8 cellular contexts compared by ENCODE assay signal in genomic region chr22:38505595-38506117, GRCh38. TPM values are rescaled to one million over a fixed set of nuclear protein-coding genes. Genes with fewer than 3 reads are reported as not detected.
A peak's percentile ranks its signal among the peaks of the same experiment; 100 is the strongest.
DNase-seq lines count a peak whose midpoint lies in the region; ATAC-seq and TF ChIP-seq lines count a peak whose summit lies in the region.

No MANE protein-coding gene starts in this region.

- H3K4me3 ChIP-seq in IMR-90 (ENCODE audit: insufficient read depth, low read depth, low read length) (peak overlapping the region; percentile 70), ectodermal cell (ENCODE audit: insufficient read depth, low read depth, low read length) (peak overlapping the region; percentile 87)

- BruUV-seq in IMR-90 (replicated peaks; lab: Mats Ljungman, UMichigan) = no TSS peak

- H4K5ac ChIP-seq in IMR-90 (ENCODE audit: low read depth, low read length) = peak overlapping the region; percentile 90

- H3K36me3 ChIP-seq in IMR-90 (ENCODE audit: control insufficient read depth, insufficient read depth, low read length) (peaks cover 16% of the 10 kb centered on the region), ectodermal cell (ENCODE audit: control insufficient read depth, insufficient read depth, low read length) (peaks cover 15% of the 10 kb centered on the region)

- H3K9me1 ChIP-seq in IMR-90 (ENCODE audit: insufficient read depth, low read length) = peaks cover 6% of the 10 kb centered on the region

- peak overlapping the region; percentile 100 for H2AK5ac ChIP-seq in IMR-90 (ENCODE audit: low read depth, low read length)

- H3K56ac ChIP-seq in IMR-90 (ENCODE audit: extremely low read depth, insufficient read depth, low read length) = peak overlapping the region; percentile 97

- in situ Hi-C loops in IMR-90 (cut with MboI; ENCODE audit: low sequenced_read_pairs) = no loop called here

- H3K14ac ChIP-seq in IMR-90 (replicated peaks; ENCODE audit: low read depth, low read length) = peak overlapping the region; percentile 100

- intact Hi-C loops in IMR-90 (cut with micrococcal nuclease) = no loop called here

- H2AFZ ChIP-seq in IMR-90 (replicated peaks; ENCODE audit: low read length, poor library complexity) = peak overlapping the region; percentile 97

- 0% methylated on average over 33 of the region's 63 CpGs; no CpG with 5 or more reads in 1 of the 2 experiments for WGBS in IMR-90 (ENCODE audit: extremely low coverage in 2 of 2, insufficient read length in 1 of 2), 2 experiments
- 0% methylated on average over 63 of the region's 63 CpGs for WGBS in ectodermal cell, 2 experiments

- H3K23ac ChIP-seq in IMR-90 (ENCODE audit: low read depth, low read length) = peak overlapping the region; percentile 100

- H4K20me1 ChIP-seq in IMR-90 (ENCODE audit: insufficient read depth, low read length) = peaks cover 47% of the 10 kb centered on the region

- H3K9me3 ChIP-seq in IMR-90 (ENCODE audit: control insufficient read depth, insufficient read depth, low read length) = no peaks in the 10 kb centered on the region
- H3K9me3 ChIP-seq in ectodermal cell (ENCODE audit: control insufficient read depth, low read length) = no peaks in the 10 kb centered on the region

- H3K27me3 ChIP-seq in IMR-90 (ENCODE audit: control insufficient read depth, insufficient read depth, low read length) (no peaks in the 10 kb centered on the region), ectodermal cell (ENCODE audit: control insufficient read depth, insufficient read depth, low read length, poor library complexity, severe bottlenecking) (no peaks in the 10 kb centered on the region)

- H3K4me1 ChIP-seq in IMR-90 (ENCODE audit: control insufficient read depth, insufficient read depth, low read length) (peaks cover 7% of the 10 kb centered on the region), ectodermal cell (ENCODE audit: control insufficient read depth, insufficient read depth, low read length) (peaks cover 3% of the 10 kb centered on the region)

- H4K8ac ChIP-seq in IMR-90 (ENCODE audit: low read depth in 2 of 2, low read length in 2 of 2) = peak overlapping the region; percentile 86 to 100

- peak overlapping the region; percentile 97 for H2BK5ac ChIP-seq in IMR-90 (ENCODE audit: low read depth, low read length, poor library complexity, severe bottlenecking)

- H3K9ac ChIP-seq in IMR-90 (ENCODE audit: low read depth, low read length) = peak overlapping the region; percentile 95

- no peak for TF ChIP-seq CTCF in IMR-90 (conservative IDR thresholded peaks at IDR 0.05; ENCODE audit: low read depth, low read length)

- H3K79me1 ChIP-seq in IMR-90 (ENCODE audit: low read depth in 1 of 2, low read length in 2 of 2) = peaks cover 4 to 17% of the 10 kb centered on the region in 2 experiments; a peak in 3 of 4 replicates

- peak overlapping the region; percentile 99 for H4K91ac ChIP-seq in IMR-90 (ENCODE audit: insufficient read depth, low read depth, low read length)

- POLR2A ChIA-PET in IMR-90 (lab: Charles Lee; ENCODE audit: unreplicated experiment) = no interaction called here

- peak overlapping the region; percentile 84 for H2BK120ac ChIP-seq in IMR-90 (ENCODE audit: low read depth, low read length)

- H3K27ac ChIP-seq in IMR-90 (ENCODE audit: insufficient read depth, low read length) (peak overlapping the region; percentile 94), ectodermal cell (ENCODE audit: insufficient read depth, low read depth, low read length, poor library complexity, severe bottlenecking) (peak overlapping the region; percentile 100)

- H2BK15ac ChIP-seq in IMR-90 (ENCODE audit: low read depth, low read length) = no peak overlapping the region

- peak overlapping the region; percentile 100 for H2AK9ac ChIP-seq in IMR-90 (replicated peaks; ENCODE audit: low read depth, low read length, poor library complexity)

- H2BK20ac ChIP-seq in IMR-90 (ENCODE audit: low read depth, low read length) = no peak overlapping the region

- no peak; the same call in 1 of the 2 replicates for TF ChIP-seq POLR2A in IMR-90 (IDR thresholded peaks at IDR 0.05; ENCODE audit: low read depth, low read length)

- peak overlapping the region; percentile 100 for H3K4ac ChIP-seq in IMR-90 (ENCODE audit: low read depth, low read length)

- CTCF ChIA-PET in IMR-90 (lab: Yijun Ruan, JAX) = no interaction called here

- DNase-seq in EH (ENCODE audit: low read depth) (peak; percentile 70), IMR-90 (peak; percentile 46), lung microvascular endothelial cell (ENCODE audit: low read depth in 2 of 2) (peak; percentile 63 to 76), RKO (ENCODE audit: low spot score) (no peak)
- peak; percentile 57 to 72 for DNase-seq in activated CD4-positive, alpha-beta T cell treated with anti-CD3 and anti-CD28 coated beads for 4 hours
- peak; percentile 16 to 56 (median 24) for DNase-seq in stimulated activated CD4-positive, alpha-beta T cell treated with anti-CD3 and anti-CD28 coated beads, TNF-alpha, amount 100 ng/mL, for 48 hours (ENCODE audit: low read depth in 3 of 3)

- dilution Hi-C loops in IMR-90 (cut with HindIII; ENCODE audit: low sequenced_read_pairs, unreplicated experiment) = no loop called here

- TF ChIP-seq RAD21 in IMR-90 (IDR thresholded peaks at IDR 0.05; ENCODE audit: low read length) = no peak

- peak overlapping the region; percentile 91 for H3K18ac ChIP-seq in IMR-90 (ENCODE audit: low read depth, low read length)

- peak overlapping the region; percentile 96; the same call in 1 of the 2 replicates for H3K4me2 ChIP-seq in IMR-90 (ENCODE audit: low read depth, low read length)

- peak; percentile 25 for ATAC-seq in GM21515 (IDR thresholded peaks at IDR 0.05; ENCODE audit: unreplicated experiment)
- ATAC-seq in IMR-90 (ENCODE audit: low read depth) = peak; percentile 48

TF ChIP-seq in IMR-90, 13 proteins besides CTCF, POLR2A, EP300 and RAD21:
- peak; percentile 48; the same call in 1 of the 2 replicates for TF ChIP-seq MXI1 (IDR thresholded peaks at IDR 0.05; ENCODE audit: borderline replicate concordance, low read depth, low read length)
- TF ChIP-seq FOS (IDR thresholded peaks at IDR 0.05; ENCODE audit: low read depth, low read length) = no peak
- TF ChIP-seq MAZ (IDR thresholded peaks at IDR 0.05; ENCODE audit: borderline replicate concordance, low read depth, low read length) = peak; percentile 56; the same call in 1 of the 2 replicates
- no peak for TF ChIP-seq SMC3 (IDR thresholded peaks at IDR 0.05; ENCODE audit: low read depth, low read length)
- no peak for TF ChIP-seq RFX5 (IDR thresholded peaks at IDR 0.05; ENCODE audit: low read depth, low read length)
- no peak for TF ChIP-seq MAFK (IDR thresholded peaks at IDR 0.05; ENCODE audit: low read depth, low read length)
- no peak for TF ChIP-seq ELK1 (IDR thresholded peaks at IDR 0.05; ENCODE audit: borderline replicate concordance, low read depth, low read length)
- TF ChIP-seq USF2 (IDR thresholded peaks at IDR 0.05; ENCODE audit: low read depth, low read length) = no peak
- TF ChIP-seq RCOR1 (IDR thresholded peaks at IDR 0.05; ENCODE audit: insufficient replicate concordance, low read length) = no peak
- TF ChIP-seq NFE2L2 (IDR thresholded peaks at IDR 0.05; ENCODE audit: low read depth, low read length) = no peak
- no peak for TF ChIP-seq CEBPB (IDR thresholded peaks at IDR 0.05; ENCODE audit: low read depth, low read length)
- peak; percentile 56; the same call in 1 of the 2 replicates for TF ChIP-seq CHD1 (IDR thresholded peaks at IDR 0.05; ENCODE audit: low read depth, low read length)
TF ChIP-seq in IMR-90: peak in this region for 3.

RNA-seq across cellular contexts. Expression of gene DDX17, which starts 0.5 kb away (rescaled TPM):
- 366 and 371 TPM in 2 replicates for total RNA-seq in IMR-90 (2012; rRNA removed)
- 200 and 240 TPM in 2 replicates for polyA plus RNA-seq in IMR-90 (2012; rRNA removed)
- 72.6 and 98.7 TPM in 2 replicates for polyA plus RNA-seq in IMR-90 (2012; cell fraction: cytosol; rRNA removed)
- polyA plus RNA-seq in IMR-90 (2012; cell fraction: nucleus; rRNA removed; ENCODE audit: low replicate concordance) = 587 and 1,388 TPM in 2 replicates
- polyA plus RNA-seq in ectodermal cell (2013, experiment 1 of 4) = 566 TPM
- polyA plus RNA-seq in ectodermal cell (2013, experiment 2 of 4) = 605 TPM
- 388 TPM for polyA plus RNA-seq in ectodermal cell (2013, experiment 3 of 4)
- polyA plus RNA-seq in ectodermal cell (2013, experiment 4 of 4) = 463 TPM
- 267 and 371 TPM in 2 replicates for total RNA-seq in lung microvascular endothelial cell

RNA-seq across cellular contexts. Expression of gene KDELR3, which starts 37.8 kb away (rescaled TPM):
- total RNA-seq in IMR-90 (2012; rRNA removed) (192 and 224 TPM in 2 replicates), lung microvascular endothelial cell (15.7 and 23.5 TPM in 2 replicates)
- polyA plus RNA-seq in IMR-90 (2012; rRNA removed) = 120 and 129 TPM in 2 replicates
- polyA plus RNA-seq in IMR-90 (2012; cell fraction: cytosol; rRNA removed) = 59.5 and 86.9 TPM in 2 replicates
- polyA plus RNA-seq in IMR-90 (2012; cell fraction: nucleus; rRNA removed; ENCODE audit: low replicate concordance) = 17.7 and 49.2 TPM in 2 replicates
- polyA plus RNA-seq in ectodermal cell (2013, experiment 1 of 4) = 5.5 TPM
- 7.7 TPM for polyA plus RNA-seq in ectodermal cell (2013, experiment 2 of 4)
- 8.0 TPM for polyA plus RNA-seq in ectodermal cell (2013, experiment 3 of 4)
- polyA plus RNA-seq in ectodermal cell (2013, experiment 4 of 4) = 8.8 TPM

RNA-seq across cellular contexts. Expression of gene KCNJ4, which starts 50.7 kb away (rescaled TPM):
- not detected in 2 replicates for total RNA-seq in IMR-90 (2012; rRNA removed)
- not detected in 2 replicates for polyA plus RNA-seq in IMR-90 (2012; rRNA removed)
- polyA plus RNA-seq in IMR-90 (2012; cell fraction: cytosol; rRNA removed) = 0.01 TPM in 1 of 2 replicates, not detected in the other
- not detected in 2 replicates for polyA plus RNA-seq in IMR-90 (2012; cell fraction: nucleus; rRNA removed; ENCODE audit: low replicate concordance)
- polyA plus RNA-seq in ectodermal cell (2013, experiment 1 of 4) = 2.8 TPM
- polyA plus RNA-seq in ectodermal cell (2013, experiment 2 of 4) = 3.7 TPM
- 2.9 TPM for polyA plus RNA-seq in ectodermal cell (2013, experiment 3 of 4)
- 3.2 TPM for polyA plus RNA-seq in ectodermal cell (2013, experiment 4 of 4)
- total RNA-seq in lung microvascular endothelial cell = under 0.01 TPM in 1 of 2 replicates, not detected in the other
